Comparison of ENCODE assay signal across 26 cellular contexts in genomic region chr7:38051311-38051710, GRCh38.
"Had no signal": no experiment of that assay in that cellular context is flagged by ENCODE, and none has a peak within 500 bp of the region (broad histone marks: within the 10 kb centered on the region; RNA-seq: fewer than 3 reads in every experiment).

No MANE protein-coding gene starts in this region.

- H3K36me3 ChIP-seq: breast epithelium, cardiac muscle cell, colonic mucosa had no signal

- H3K36me3 Mint-ChIP-seq: activated CD4-positive, alpha-beta memory T cell treated with anti-CD3 and anti-CD28 coated beads for 36 hours; activated CD8-positive, alpha-beta memory T cell treated with anti-CD3 and anti-CD28 coated beads, Interleukin-2, amount 10 ng/mL, durations not matched to agents 7 days and 5 days; activated naive CD4-positive, alpha-beta T cell treated with anti-CD3 and anti-CD28 coated beads, Interleukin-2, amount 10 ng/mL, durations not matched to agents 7 days and 5 days; activated naive CD8-positive, alpha-beta T cell treated with anti-CD3 and anti-CD28 coated beads, Interleukin-2, amount 10 ng/mL, durations not matched to agents 7 days and 5 days had no signal

- H3K27ac Mint-ChIP-seq: activated CD4-positive, alpha-beta memory T cell treated with anti-CD3 and anti-CD28 coated beads for 36 hours; activated CD4-positive, alpha-beta T cell treated with anti-CD3 and anti-CD28 coated beads for 36 hours; activated CD4-positive, alpha-beta T cell treated with anti-CD3 and anti-CD28 coated beads, Interleukin-2, amount 10 ng/mL, durations not matched to agents 24 days and 14 days; activated CD8-positive, alpha-beta memory T cell treated with anti-CD3 and anti-CD28 coated beads, Interleukin-2, amount 10 ng/mL, durations not matched to agents 7 days and 5 days; activated CD8-positive, alpha-beta T cell treated with anti-CD3 and anti-CD28 coated beads, Interleukin-2, amount 10 ng/mL, durations not matched to agents 7 days and 5 days; activated naive CD4-positive, alpha-beta T cell treated with anti-CD3 and anti-CD28 coated beads, Interleukin-2, amount 10 ng/mL, durations not matched to agents 7 days and 5 days; activated naive CD8-positive, alpha-beta T cell treated with anti-CD3 and anti-CD28 coated beads, Interleukin-2, amount 10 ng/mL, durations not matched to agents 7 days and 5 days; activated T-helper 1 cell treated with anti-CD3 and anti-CD28 coated beads, Interleukin-12 subunit alpha, Interleukin-12 subunit beta, Interleukin-2, Interleukin-4 antibody, amounts not matched to agents 30 ng/mL and 10 ng/mL and 1 ng/mL, durations not matched to agents 14 hours and 24 hours and 36 hours; activated T-helper 2 cell treated with anti-CD3 and anti-CD28 coated beads, Interferon-gamma antibody, Interleukin-2, Interleukin-4, amounts not matched to agents 10 μg/mL and 5 μg/mL and 100 μg/mL, durations not matched to agents 14 hours and 24 hours and 36 hours had no signal

- H3K4me3 Mint-ChIP-seq: activated CD4-positive, alpha-beta memory T cell treated with anti-CD3 and anti-CD28 coated beads for 36 hours; activated CD4-positive, alpha-beta T cell treated with anti-CD3 and anti-CD28 coated beads for 36 hours; activated CD4-positive, alpha-beta T cell treated with anti-CD3 and anti-CD28 coated beads, Interleukin-2, amount 10 ng/mL, durations not matched to agents 24 days and 14 days; activated CD8-positive, alpha-beta memory T cell treated with anti-CD3 and anti-CD28 coated beads, Interleukin-2, amount 10 ng/mL, durations not matched to agents 7 days and 5 days; activated CD8-positive, alpha-beta T cell treated with anti-CD3 and anti-CD28 coated beads, Interleukin-2, amount 10 ng/mL, durations not matched to agents 7 days and 5 days; activated naive CD4-positive, alpha-beta T cell treated with anti-CD3 and anti-CD28 coated beads, Interleukin-2, amount 10 ng/mL, durations not matched to agents 7 days and 5 days; activated naive CD8-positive, alpha-beta T cell treated with anti-CD3 and anti-CD28 coated beads, Interleukin-2, amount 10 ng/mL, durations not matched to agents 7 days and 5 days; activated T-helper 1 cell treated with anti-CD3 and anti-CD28 coated beads, Interleukin-12 subunit alpha, Interleukin-12 subunit beta, Interleukin-2, Interleukin-4 antibody, amounts not matched to agents 30 ng/mL and 10 ng/mL and 1 ng/mL, durations not matched to agents 14 hours and 24 hours and 36 hours had no signal

- H3K4me3 ChIP-seq: breast epithelium, cardiac muscle cell, colonic mucosa had no signal

- FAIRE-seq: astrocyte, frontal cortex had no signal

- H3K4me1 ChIP-seq: breast epithelium, colonic mucosa had no signal

- H3K9me3 ChIP-seq: colonic mucosa had no signal

- H3K27me3 Mint-ChIP-seq: activated naive CD4-positive, alpha-beta T cell treated with anti-CD3 and anti-CD28 coated beads, Interleukin-2, amount 10 ng/mL, durations not matched to agents 7 days and 5 days; activated naive CD8-positive, alpha-beta T cell treated with anti-CD3 and anti-CD28 coated beads, Interleukin-2, amount 10 ng/mL, durations not matched to agents 7 days and 5 days had no signal

- H3K9me3 Mint-ChIP-seq: activated CD4-positive, alpha-beta memory T cell treated with anti-CD3 and anti-CD28 coated beads for 36 hours; activated CD4-positive, alpha-beta T cell treated with anti-CD3 and anti-CD28 coated beads, Interleukin-2, amount 10 ng/mL, durations not matched to agents 24 days and 14 days; activated naive CD4-positive, alpha-beta T cell treated with anti-CD3 and anti-CD28 coated beads, Interleukin-2, amount 10 ng/mL, durations not matched to agents 7 days and 5 days; activated naive CD4-positive, alpha-beta T cell treated with anti-CD3 and anti-CD28 coated beads, Interleukin-2, amount 50 U/mL, for 72 hours; activated T-helper 1 cell treated with anti-CD3 and anti-CD28 coated beads, Interleukin-12 subunit alpha, Interleukin-12 subunit beta, Interleukin-2, Interleukin-4 antibody, amounts not matched to agents 30 ng/mL and 10 ng/mL and 1 ng/mL, durations not matched to agents 14 hours and 24 hours and 36 hours; activated T-helper 2 cell treated with anti-CD3 and anti-CD28 coated beads, Interferon-gamma antibody, Interleukin-2, Interleukin-4, amounts not matched to agents 10 μg/mL and 5 μg/mL and 100 μg/mL, durations not matched to agents 14 hours and 24 hours and 36 hours had no signal

- H3K27ac ChIP-seq: breast epithelium, cardiac muscle cell, colonic mucosa had no signal

- DNase-seq: activated CD4-positive, alpha-beta memory T cell treated with anti-CD3 and anti-CD28 coated beads for 36 hours; activated CD4-positive, alpha-beta T cell treated with anti-CD3 and anti-CD28 coated beads for 36 hours; activated CD4-positive, alpha-beta T cell treated with anti-CD3 and anti-CD28 coated beads, Interleukin-2, amount 10 ng/mL, durations not matched to agents 24 days and 14 days; activated CD4-positive, CD25-positive, alpha-beta regulatory T cell; activated CD4-positive, CD25-positive, alpha-beta regulatory T cell treated with anti-CD3 and anti-CD28 coated beads, Interleukin-2, amount 50 U/mL, for 72 hours; activated CD8-positive, alpha-beta memory T cell treated with anti-CD3 and anti-CD28 coated beads, Interleukin-2, amount 10 ng/mL, durations not matched to agents 7 days and 5 days; activated CD8-positive, alpha-beta memory T cell treated with anti-CD3 and anti-CD28 coated beads, Interleukin-2, amount 50 U/mL, for 4 hours; activated CD8-positive, alpha-beta T cell treated with anti-CD3 and anti-CD28 coated beads, Interleukin-2, amount 10 ng/mL, durations not matched to agents 7 days and 5 days; activated effector memory CD4-positive, alpha-beta T cell treated with anti-CD3 and anti-CD28 coated beads, Interleukin-2, amount 50 U/mL, for 16 hours; activated naive CD4-positive, alpha-beta T cell treated with anti-CD3 and anti-CD28 coated beads, Interleukin-2, amount 10 ng/mL, durations not matched to agents 7 days and 5 days; activated naive CD8-positive, alpha-beta T cell treated with anti-CD3 and anti-CD28 coated beads, Interleukin-2, amount 10 ng/mL, durations not matched to agents 7 days and 5 days; activated T-cell treated with anti-CD3 and anti-CD28 coated beads, Interleukin-2, amount 50 U/mL, for 1 hour; activated T-cell treated with anti-CD3 and anti-CD28 coated beads, Interleukin-2, amount 50 U/mL, for 48 hours; central memory CD4-positive, alpha-beta T cell; cerebellar nuclear complex; colonic mucosa; effector CD8-positive, alpha-beta T cell; foreskin fibroblast; T-helper 2 cell had no signal

- H3K4me1 Mint-ChIP-seq: activated CD4-positive, alpha-beta T cell treated with anti-CD3 and anti-CD28 coated beads for 36 hours; activated CD4-positive, alpha-beta T cell treated with anti-CD3 and anti-CD28 coated beads, Interleukin-2, amount 10 ng/mL, durations not matched to agents 24 days and 14 days; activated CD8-positive, alpha-beta memory T cell treated with anti-CD3 and anti-CD28 coated beads, Interleukin-2, amount 10 ng/mL, durations not matched to agents 7 days and 5 days; activated naive CD4-positive, alpha-beta T cell treated with anti-CD3 and anti-CD28 coated beads, Interleukin-2, amount 10 ng/mL, durations not matched to agents 7 days and 5 days; activated naive CD8-positive, alpha-beta T cell treated with anti-CD3 and anti-CD28 coated beads, Interleukin-2, amount 10 ng/mL, durations not matched to agents 7 days and 5 days had no signal

- H3K27me3 ChIP-seq: breast epithelium, cardiac muscle cell, colonic mucosa had no signal
